In genomic region chr6:167130712-167131684, GRCh38 we compare ENCODE assay signal across 1 cellular context.
TF ChIP-seq lines count a peak whose summit lies in the region.

No MANE protein-coding gene starts in this region.

TF ChIP-seq in GM12878, 131 proteins besides CTCF, POLR2A, EP300 and RAD21 (continued from another document):
- TF ChIP-seq BHLHE40 (IDR thresholded peaks at IDR 0.05; ENCODE audit: borderline replicate concordance in 1 of 2, low read depth in 2 of 2, low read length in 1 of 2) (peak; percentile 53 to 80; a peak in 3 of 4 replicates), NBN (IDR thresholded peaks at IDR 0.05) (no peak), ZNF592 (IDR thresholded peaks at IDR 0.05) (no peak), ZBTB4 (CRISPR knock-in tag; IDR thresholded peaks at IDR 0.05) (no peak), IRF4 (IDR thresholded peaks at IDR 0.05; ENCODE audit: low read depth, low read length) (no peak), ETV6 (conservative IDR thresholded peaks at IDR 0.05 in 1 of 2, IDR thresholded peaks at IDR 0.05 in 1 of 2; ENCODE audit: borderline replicate concordance in 1 of 2, low read depth in 1 of 2) (no peak), TBL1XR1 (IDR thresholded peaks at IDR 0.05; ENCODE audit: low read depth, low read length) (no peak), MAX (IDR thresholded peaks at IDR 0.05; ENCODE audit: low read depth, low read length) (peak; percentile 38; the same call in 1 of the 2 replicates), PML (IDR thresholded peaks at IDR 0.05; ENCODE audit: low read length) (no peak), FOXK2 (IDR thresholded peaks at IDR 0.05) (no peak), NFXL1 (IDR thresholded peaks at IDR 0.05; ENCODE audit: borderline replicate concordance) (no peak), RBBP5 (conservative IDR thresholded peaks at IDR 0.05) (no peak), FOXM1 (IDR thresholded peaks at IDR 0.05; ENCODE audit: low read depth, low read length) (no peak), BMI1 (IDR thresholded peaks at IDR 0.05; ENCODE audit: borderline replicate concordance) (no peak), SUPT20H (IDR thresholded peaks at IDR 0.05; ENCODE audit: borderline replicate concordance, control insufficient read depth, low read depth, low read length) (no peak), WRNIP1 (IDR thresholded peaks at IDR 0.05; ENCODE audit: borderline replicate concordance, low read depth, low read length) (no peak), E4F1 (IDR thresholded peaks at IDR 0.05; ENCODE audit: borderline replicate concordance, partially characterized antibody) (no peak), KDM1A (IDR thresholded peaks at IDR 0.05; ENCODE audit: borderline replicate concordance) (no peak), MEF2A (IDR thresholded peaks at IDR 0.05; ENCODE audit: insufficient read depth, low read depth, low read length) (no peak), EED (IDR thresholded peaks at IDR 0.05; ENCODE audit: low read depth) (no peak), SREBF1 (IDR thresholded peaks at IDR 0.05; ENCODE audit: low read length) (no peak), NFYA (IDR thresholded peaks at IDR 0.05; ENCODE audit: borderline replicate concordance, low read depth, low read length) (no peak), USF2 (IDR thresholded peaks at IDR 0.05; ENCODE audit: borderline replicate concordance, low read depth, low read length) (peak; percentile 15), IKZF1 (conservative IDR thresholded peaks at IDR 0.05) (0 out of 2 replicates have a peak, but pooled peaks have one; percentile 9), DPF2 (IDR thresholded peaks at IDR 0.05) (peak; percentile 31; the same call in 1 of the 2 replicates), CHD4 (IDR thresholded peaks at IDR 0.05) (no peak), BCL11A (IDR thresholded peaks at IDR 0.05; ENCODE audit: low read depth, low read length) (peak; percentile 25; the same call in 1 of the 2 replicates), SIX5 (IDR thresholded peaks at IDR 0.05; ENCODE audit: low read depth, low read length, severe bottlenecking) (no peak), CREM (IDR thresholded peaks at IDR 0.05; ENCODE audit: low read depth) (peak; percentile 22; the same call in 1 of the 2 replicates), ASH2L (IDR thresholded peaks at IDR 0.05; ENCODE audit: borderline replicate concordance, low read depth) (no peak), IRF5 (IDR thresholded peaks at IDR 0.05; ENCODE audit: borderline replicate concordance) (no peak), RCOR1 (conservative IDR thresholded peaks at IDR 0.05; ENCODE audit: low read depth, low read length) (no peak), FOS (IDR thresholded peaks at IDR 0.05; ENCODE audit: borderline replicate concordance, extremely low read depth, insufficient read length) (no peak), PBX3 (IDR thresholded peaks at IDR 0.05; ENCODE audit: insufficient replicate concordance, low read depth, low read length) (no peak), SIN3A (IDR thresholded peaks at IDR 0.05; ENCODE audit: low read depth, low read length) (no peak), STAT3 (IDR thresholded peaks at IDR 0.05; ENCODE audit: low read depth, low read length) (no peak), ZNF687 (IDR thresholded peaks at IDR 0.05) (peak; percentile 65; the same call in 1 of the 2 replicates), KAT2A (conservative IDR thresholded peaks at IDR 0.05; ENCODE audit: control insufficient read depth, low read depth, low read length) (no peak), BCLAF1 (IDR thresholded peaks at IDR 0.05) (no peak), NR2C1 (IDR thresholded peaks at IDR 0.05) (no peak)
